Comparison of ENCODE assay signal across 8 cellular contexts in the genomic region with DNA sequence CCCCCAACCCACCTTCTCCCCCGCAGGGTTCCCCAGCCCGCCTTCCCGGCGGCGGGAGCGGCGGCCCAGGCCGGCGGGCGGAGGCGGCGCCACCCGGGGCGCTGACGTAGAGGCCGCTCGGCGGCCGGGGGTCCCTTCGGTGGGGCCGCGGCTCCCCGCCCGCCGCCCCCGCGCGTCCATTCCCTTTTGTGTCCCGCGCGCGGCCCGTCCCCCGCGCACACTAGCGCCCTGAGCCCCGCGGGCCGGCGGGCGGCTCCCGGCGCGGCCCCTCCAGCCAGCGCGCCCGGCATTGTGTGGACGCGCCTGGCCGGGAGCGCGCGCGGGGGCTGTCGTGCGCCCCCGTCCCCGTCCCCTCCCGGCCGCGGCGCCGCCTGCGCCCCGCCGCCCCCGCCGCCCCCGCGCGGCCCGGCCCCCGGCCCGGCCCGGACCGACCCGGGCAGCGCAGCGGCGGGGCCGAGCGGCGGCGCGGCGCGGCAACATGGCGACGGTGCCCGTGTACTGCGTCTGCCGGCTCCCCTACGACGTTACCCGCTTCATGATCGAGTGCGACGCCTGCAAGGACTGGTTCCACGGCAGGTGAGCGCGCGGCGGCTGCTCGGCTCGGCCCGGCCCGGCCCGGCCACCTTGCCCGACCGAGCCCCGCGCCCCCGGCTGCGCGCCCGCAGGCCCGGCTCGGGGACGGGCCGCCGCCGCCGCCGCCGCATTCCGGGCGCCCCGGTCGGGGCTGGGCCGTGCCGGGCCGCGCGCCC. TPM values are rescaled to one million over a fixed set of nuclear protein-coding genes. Genes with fewer than 3 reads are reported as not detected.
DNase-seq lines count a peak whose midpoint lies in the region; TF ChIP-seq lines count a peak whose summit lies in the region.

PHF2 (plus strand) TSS at position 289 of the 749 bp plus-strand sequence; CDS start at position 479, 190 bp downstream.

- H3F3A ChIP-seq in DOHH2 (ENCODE audit: control insufficient read depth, insufficient read depth): peaks cover 10% of the 10 kb centered on the region

- H4K8ac ChIP-seq in H9 (replicated peaks; ENCODE audit: insufficient read length, low read depth, low read length): no peak within 1 kb of the TSS

- H3K9ac ChIP-seq in H9 (ENCODE audit: extremely low read depth, insufficient read length, low read length): peak within 1 kb of the TSS; percentile 75
- H3K9ac ChIP-seq in skeletal muscle satellite cell (ENCODE audit: low read depth, low read length): peak within 1 kb of the TSS; percentile 91

- H3K27me3 ChIP-seq in DOHH2 (ENCODE audit: control insufficient read depth, low read length) (no peaks in the 10 kb centered on the region), H9 (ENCODE audit: insufficient read depth, low read length) (peaks cover 2% of the 10 kb centered on the region; the same call in 1 of the 2 replicates), Peyer's patch (no peaks in the 10 kb centered on the region), skeletal muscle satellite cell (ENCODE audit: control insufficient read depth, insufficient read depth, low read length) (no peaks in the 10 kb centered on the region)

- H3K27ac ChIP-seq in DOHH2 (ENCODE audit: low read depth, low read length) (peak within 1 kb of the TSS; percentile 52), H9 (ENCODE audit: insufficient read length, low read depth, low read length) (no peak within 1 kb of the TSS), Peyer's patch (peak within 1 kb of the TSS; percentile 81 to 95 (median 90))

- peaks cover 21% of the 10 kb centered on the region for H3K4me1 ChIP-seq in DOHH2 (ENCODE audit: control insufficient read depth, low read length)
- H3K4me1 ChIP-seq in H9 (ENCODE audit: insufficient read depth, low read length): peaks cover 7% of the 10 kb centered on the region; the same call in 1 of the 2 replicates
- peaks cover 0 to 53% (median 12%) of the 10 kb centered on the region in 4 donors for H3K4me1 ChIP-seq in Peyer's patch
- H3K4me1 ChIP-seq in skeletal muscle satellite cell (ENCODE audit: control insufficient read depth, insufficient read depth, low read length): peaks cover 26% of the 10 kb centered on the region

- no peak within 1 kb of the TSS for H2BK120ac ChIP-seq in H9 (ENCODE audit: low read depth, low read length, poor library complexity, severe bottlenecking)

- 0 out of 7 replicates have a peak within 1 kb of the TSS, but pooled peaks of 1 of the 3 experiments have one; percentile 44 for H3K27ac Mint-ChIP-seq in H9

- no peak within 1 kb of the TSS for H4K91ac ChIP-seq in H9 (ENCODE audit: insufficient read length, low read depth, low read length)

- H2BK5ac ChIP-seq in H9 (ENCODE audit: insufficient read length, low read length): no peak within 1 kb of the TSS

- H3K14ac ChIP-seq in H9 (ENCODE audit: insufficient read depth, low read length): peak within 1 kb of the TSS; percentile 97

- no peaks in the 10 kb centered on the region for H3K79me1 ChIP-seq in H9 (ENCODE audit: insufficient read depth, low read depth, low read length, poor library complexity, severe bottlenecking)

- no peak within 1 kb of the TSS for H4K5ac ChIP-seq in H9 (ENCODE audit: insufficient read length, low read depth, low read length)

- TF ChIP-seq CTCF in DOHH2 (IDR thresholded peaks at IDR 0.05; ENCODE audit: low read depth, low read length, poor library complexity, severe bottlenecking): no peak
- TF ChIP-seq CTCF in H9 (conservative IDR thresholded peaks at IDR 0.05): no peak
- TF ChIP-seq CTCF in Peyer's patch (IDR thresholded peaks at IDR 0.05): no peak
- no peak for TF ChIP-seq CTCF in astrocyte of the spinal cord (IDR thresholded peaks at IDR 0.05; ENCODE audit: low read depth, low read length)

- no peak within 1 kb of the TSS for H2BK20ac ChIP-seq in H9 (ENCODE audit: low read depth, low read length, poor library complexity, severe bottlenecking)

- peaks cover 55% of the 10 kb centered on the region for H3K79me2 ChIP-seq in DOHH2 (ENCODE audit: control insufficient read depth, low read length)
- H3K79me2 ChIP-seq in H9 (ENCODE audit: insufficient read depth, low read length): peaks cover 2% of the 10 kb centered on the region; the same call in 1 of the 2 replicates

- no peak within 1 kb of the TSS for H3T11ph ChIP-seq in H9 (ENCODE audit: low read length)

- no peaks in the 10 kb centered on the region for H3K9me3 Mint-ChIP-seq in H9

- H3K36me3 Mint-ChIP-seq in H9 (ENCODE audit: insufficient read depth in 1 of 3, low read depth in 3 of 3): no peaks in the 10 kb centered on the region; a peak in 1 of 7 replicates

- H3K4me3 Mint-ChIP-seq in H9: peak within 1 kb of the TSS; percentile 81 to 91

- H3K4ac ChIP-seq in H9 (ENCODE audit: low read depth, low read length): no peak within 1 kb of the TSS

- H2AK5ac ChIP-seq in H9 (ENCODE audit: insufficient read length, low read length): no peak within 1 kb of the TSS

- WGBS in H9 (ENCODE audit: extremely low coverage, insufficient read length, low lambda C conversion rate): no CpG with 5 or more reads among the region's 134 CpGs

- H3K18ac ChIP-seq in H9 (ENCODE audit: insufficient read length, low read depth, low read length): peak within 1 kb of the TSS; percentile 91

- peak within 1 kb of the TSS; percentile 90 for H3K4me2 ChIP-seq in DOHH2 (ENCODE audit: low read length)
- H3K4me2 ChIP-seq in H9 (ENCODE audit: insufficient read depth, insufficient read length, low read length): peak within 1 kb of the TSS; percentile 73
- H3K4me2 ChIP-seq in skeletal muscle satellite cell (ENCODE audit: low read length): peak within 1 kb of the TSS; percentile 99

- H3K4me1 Mint-ChIP-seq in H9: peaks cover 28 to 43% of the 10 kb centered on the region in 2 experiments

- no peaks in the 10 kb centered on the region for H3K36me3 ChIP-seq in DOHH2 (ENCODE audit: control insufficient read depth, low read length)
- no peaks in the 10 kb centered on the region for H3K36me3 ChIP-seq in Peyer's patch
- no peaks in the 10 kb centered on the region for H3K36me3 ChIP-seq in skeletal muscle satellite cell (ENCODE audit: insufficient read depth, low read length)

- peak in 1 of 2 donors; percentile 19 for TF ChIP-seq POLR2A in Peyer's patch (IDR thresholded peaks at IDR 0.05)

- no peaks in the 10 kb centered on the region for H4K20me1 ChIP-seq in DOHH2 (ENCODE audit: control insufficient read depth, insufficient read depth, low read depth, low read length)
- no peaks in the 10 kb centered on the region for H4K20me1 ChIP-seq in H9 (ENCODE audit: control insufficient read depth, insufficient read depth, insufficient read length)

- DNase-seq in H9 (no peak), Peyer's patch (peak in 2 of 3 donors; percentile 48 to 60), astrocyte of the spinal cord (ENCODE audit: low read depth, low spot score) (no peak), NOMO-1 treated with DMSO at 0.1 percent for 48 hours (lab: John Stamatoyannopoulos, UW; ENCODE audit: unreplicated experiment) (no peak), NCI-H1694 treated with DMSO at 0.1 percent for 48 hours (lab: John Stamatoyannopoulos, UW) (no peak)

- no peak within 1 kb of the TSS for H2BK15ac ChIP-seq in H9 (ENCODE audit: low read depth, low read length)

- H3K23ac ChIP-seq in H9 (ENCODE audit: insufficient read length, low read depth, low read length): no peak within 1 kb of the TSS

- H3K9me2 ChIP-seq in DOHH2 (replicated peaks; ENCODE audit: control insufficient read depth, low read length): no peaks in the 10 kb centered on the region

- in situ Hi-C loops in astrocyte of the spinal cord (cut with HindIII; ENCODE audit: low sequenced_read_pairs): no loop called here

- no peak within 1 kb of the TSS for H2BK12ac ChIP-seq in H9 (ENCODE audit: insufficient read length, low read depth, low read length)

- H3K9me3 ChIP-seq in DOHH2 (ENCODE audit: control insufficient read depth, insufficient read depth, low read length) (no peaks in the 10 kb centered on the region; the same call in 1 of the 2 replicates), H9 (ENCODE audit: control insufficient read depth, low read depth, low read length) (no peaks in the 10 kb centered on the region), Peyer's patch (no peaks in the 10 kb centered on the region), iPS-18c (ENCODE audit: control insufficient read depth, insufficient read depth, low read length) (peaks cover 3% of the 10 kb centered on the region), skeletal muscle satellite cell (replicated peaks; ENCODE audit: low read length) (no peaks in the 10 kb centered on the region)

- H3K4me3 ChIP-seq in DOHH2 (ENCODE audit: low read length) (peak within 1 kb of the TSS; percentile 79), Peyer's patch (peak within 1 kb of the TSS; percentile 78 to 99 (median 94)), astrocyte of the spinal cord (ENCODE audit: low read depth, low read length) (peak within 1 kb of the TSS; percentile 70), iPS-18c (ENCODE audit: insufficient read depth, low read depth, low read length) (peak within 1 kb of the TSS; percentile 63), skeletal muscle satellite cell (ENCODE audit: low read length) (peak within 1 kb of the TSS; percentile 94)

- no peak within 1 kb of the TSS for H3K56ac ChIP-seq in H9 (ENCODE audit: insufficient read length, low read depth, low read length)

- no peak within 1 kb of the TSS for H2AFZ ChIP-seq in H9 (ENCODE audit: low read length)

- peaks cover 15% of the 10 kb centered on the region for H3K23me2 ChIP-seq in H9 (ENCODE audit: insufficient read length, low read depth, low read length, poor library complexity, severe bottlenecking)

- peaks cover 4% of the 10 kb centered on the region for H3K27me3 Mint-ChIP-seq in H9 (ENCODE audit: low read depth)

RNA-seq across cellular contexts. Expression of gene PHF2, which starts in this region (rescaled TPM):
- total RNA-seq in H9 (2021) (17.4 and 18.8 TPM in 2 replicates), Peyer's patch (10 to 100 TPM; 12.3 to 26.4 (median 19.5) TPM)
- total RNA-seq in skeletal muscle satellite cell (2012; rRNA removed): 7.0 and 7.4 TPM in 2 replicates

Comparison
In these comparisons a context has a peak if more than half of its experiments do, and no peak if none do; other contexts are left out.
1. DNase-seq: peak in Peyer's patch (2 of 3); none in H9 (single experiment), astrocyte of the spinal cord (single experiment), NOMO-1 treated with DMSO at 0.1 percent for 48 hours (single experiment) and NCI-H1694 treated with DMSO at 0.1 percent for 48 hours (single experiment).
2. Peak in every context shown above with its lines, with median percentiles within 50 percentile points of each other: H3K4me2 ChIP-seq and H3K4me3 ChIP-seq.